In genomic region chr15:83446417-83446816, GRCh38 we compare ENCODE assay signal across 10 cellular contexts. TPM values are rescaled to one million over a fixed set of nuclear protein-coding genes. Genes with fewer than 3 reads are reported as not detected.
DNase-seq lines count a peak whose midpoint lies in the region; ATAC-seq and TF ChIP-seq lines count a peak whose summit lies in the region.
"Had no signal": no experiment of that assay in that cellular context is flagged by ENCODE, and none has a peak within 500 bp of the region (broad histone marks: within the 10 kb centered on the region; RNA-seq: fewer than 3 reads in every experiment).

No MANE protein-coding gene starts in this region.

- H3K4me2 ChIP-seq in H9 (ENCODE audit: insufficient read depth, insufficient read length, low read length) (peak overlapping the region; percentile 79), hepatocyte (peak overlapping the region; percentile 90), trophoblast cell (ENCODE audit: low read length) (peak overlapping the region; percentile 84)

- H3K4me1 Mint-ChIP-seq in H9: peaks cover 13 to 22% of the 10 kb centered on the region in 2 experiments

- peak overlapping the region; percentile 83 to 94 for H3K4me3 Mint-ChIP-seq in H9

- H2BK120ac ChIP-seq in H9 (ENCODE audit: low read depth, low read length, poor library complexity, severe bottlenecking) (no peak overlapping the region), trophoblast cell (ENCODE audit: insufficient read depth, low read length, poor library complexity) (no peak overlapping the region)

- no peak for ATAC-seq in GM18873 (IDR thresholded peaks at IDR 0.05; ENCODE audit: low FRiP score, unreplicated experiment)

- WGBS in H9 (ENCODE audit: extremely low coverage, insufficient read length, low lambda C conversion rate): no CpG with 5 or more reads among the region's 14 CpGs
- 69% methylated on average over 14 of the region's 14 CpGs for WGBS in hepatocyte (ENCODE audit: low lambda C conversion rate, missing lambda C conversion rate)
- WGBS in trophoblast cell (ENCODE audit: extremely low coverage, insufficient coverage, insufficient read length): no CpG with 5 or more reads among the region's 14 CpGs

- H2BK15ac ChIP-seq in H9 (ENCODE audit: low read depth, low read length): no peak overlapping the region

- H3T11ph ChIP-seq in H9 (ENCODE audit: low read length): no peak overlapping the region

- H3K18ac ChIP-seq in H9 (ENCODE audit: insufficient read length, low read depth, low read length): no peak overlapping the region
- H3K18ac ChIP-seq in trophoblast cell (ENCODE audit: low read length): no peak overlapping the region

- H4K8ac ChIP-seq in H9 (replicated peaks; ENCODE audit: insufficient read length, low read depth, low read length) (no peak overlapping the region), trophoblast cell (ENCODE audit: low read depth, low read length) (no peak overlapping the region)

- H3K36me3 Mint-ChIP-seq in H9 (ENCODE audit: insufficient read depth in 1 of 3, low read depth in 3 of 3): no peaks in the 10 kb centered on the region; a peak in 1 of 7 replicates

- H3K9me3 Mint-ChIP-seq in H9: peaks cover 0 to 2% of the 10 kb centered on the region in 2 experiments; a peak in 1 of 5 replicates
- H3K9me3 Mint-ChIP-seq: stimulated activated naive CD8-positive, alpha-beta T cell treated with anti-CD3 and anti-CD28 coated beads, Interleukin-15, Interleukin-2, amounts not matched to agents 100 ng/mL and 50 ng/mL, for 24 hours had no signal

- H3K36me3 ChIP-seq in SK-N-MC (ENCODE audit: insufficient read depth, low read length): no peaks in the 10 kb centered on the region
- H3K36me3 ChIP-seq in hepatocyte (replicated peaks; ENCODE audit: insufficient read depth, low read depth): no peaks in the 10 kb centered on the region
- H3K36me3 ChIP-seq in trophoblast cell (ENCODE audit: control insufficient read depth in 1 of 2, insufficient read depth in 2 of 2, low read length in 2 of 2): no peaks in the 10 kb centered on the region

- peak overlapping the region; percentile 99 for H3K4me3 ChIP-seq in SK-N-MC
- H3K4me3 ChIP-seq in hepatocyte: no peak overlapping the region
- H3K4me3 ChIP-seq in trophoblast cell (ENCODE audit: low read depth, low read length): no peak overlapping the region

- no peak overlapping the region for H3K9ac ChIP-seq in H9 (ENCODE audit: extremely low read depth, insufficient read length, low read length)
- H3K9ac ChIP-seq in SK-N-MC (ENCODE audit: insufficient read length): no peak overlapping the region
- H3K9ac ChIP-seq in trophoblast cell (ENCODE audit: low read length): no peak overlapping the region

- no peak overlapping the region for H3K27ac Mint-ChIP-seq in H9
- H3K27ac Mint-ChIP-seq: stimulated activated naive CD8-positive, alpha-beta T cell treated with anti-CD3 and anti-CD28 coated beads, Interleukin-15, Interleukin-2, amounts not matched to agents 100 ng/mL and 50 ng/mL, for 24 hours had no signal

- no peak overlapping the region for H3K56ac ChIP-seq in H9 (ENCODE audit: insufficient read length, low read depth, low read length)

- H3K14ac ChIP-seq in H9 (ENCODE audit: insufficient read depth, low read length) (no peak overlapping the region), trophoblast cell (ENCODE audit: low read length) (no peak overlapping the region)

- H3K4ac ChIP-seq in H9 (ENCODE audit: low read depth, low read length) (no peak overlapping the region), trophoblast cell (ENCODE audit: low read depth, low read length) (no peak overlapping the region)

- DNase-seq in H9 (no peak), SK-N-MC (ENCODE audit: low read depth, low spot score) (no peak), hepatocyte (ENCODE audit: low spot score) (no peak), trophoblast cell (no peak), NCI-H1436 (lab: John Stamatoyannopoulos, UW) (no peak), NAMALWA (ENCODE audit: low spot score) (no peak), NCI-H1694 treated with DMSO at 0.1 percent for 48 hours (lab: John Stamatoyannopoulos, UW) (no peak)

- no peaks in the 10 kb centered on the region for H3K79me2 ChIP-seq in H9 (ENCODE audit: insufficient read depth, low read length)
- H3K79me2 ChIP-seq in hepatocyte: no peaks in the 10 kb centered on the region
- no peaks in the 10 kb centered on the region for H3K79me2 ChIP-seq in trophoblast cell (ENCODE audit: control insufficient read depth, insufficient read depth, low read length, poor library complexity)

- H3K27me3 ChIP-seq in H9 (ENCODE audit: insufficient read depth, low read length) (no peaks in the 10 kb centered on the region; the same call in 1 of the 2 replicates), hepatocyte (peaks cover 20% of the 10 kb centered on the region), trophoblast cell (ENCODE audit: insufficient read depth, low read length) (no peaks in the 10 kb centered on the region)

- no peak overlapping the region for H3K27ac ChIP-seq in H9 (ENCODE audit: insufficient read length, low read depth, low read length)
- H3K27ac ChIP-seq in SK-N-MC: peak overlapping the region; percentile 9; the same call in 1 of the 2 replicates
- no peak overlapping the region for H3K27ac ChIP-seq in hepatocyte
- H3K27ac ChIP-seq in trophoblast cell (ENCODE audit: low read depth, low read length): no peak overlapping the region
- H3K27ac ChIP-seq: epithelial cell of prostate had no signal

- no peaks in the 10 kb centered on the region for H3K4me1 ChIP-seq in H9 (ENCODE audit: insufficient read depth, low read length)
- H3K4me1 ChIP-seq in hepatocyte (ENCODE audit: insufficient read depth): peaks cover 7% of the 10 kb centered on the region
- H3K4me1 ChIP-seq in trophoblast cell (ENCODE audit: control insufficient read depth in 1 of 2, insufficient read depth in 2 of 2, low read length in 2 of 2): peaks cover 10 to 11% of the 10 kb centered on the region in 2 experiments

- no peaks in the 10 kb centered on the region for H3K9me3 ChIP-seq in H9 (ENCODE audit: control insufficient read depth, low read depth, low read length)
- no peaks in the 10 kb centered on the region for H3K9me3 ChIP-seq in SK-N-MC (ENCODE audit: low read depth, low read length)
- H3K9me3 ChIP-seq in hepatocyte (ENCODE audit: low read depth): no peaks in the 10 kb centered on the region
- no peaks in the 10 kb centered on the region for H3K9me3 ChIP-seq in trophoblast cell (ENCODE audit: insufficient read depth, low read depth, low read length)

- peaks cover 33% of the 10 kb centered on the region for H3K27me3 Mint-ChIP-seq in H9 (ENCODE audit: low read depth)

- H2BK20ac ChIP-seq in H9 (ENCODE audit: low read depth, low read length, poor library complexity, severe bottlenecking): no peak overlapping the region

- H3K23me2 ChIP-seq in H9 (ENCODE audit: insufficient read length, low read depth, low read length, poor library complexity, severe bottlenecking): peaks cover 9% of the 10 kb centered on the region

- no peak overlapping the region for H4K12ac ChIP-seq in trophoblast cell (ENCODE audit: low read depth, low read length)

- no peak overlapping the region for H4K5ac ChIP-seq in H9 (ENCODE audit: insufficient read length, low read depth, low read length)

- H4K20me1 ChIP-seq in H9 (ENCODE audit: control insufficient read depth, insufficient read depth, insufficient read length): no peaks in the 10 kb centered on the region
- no peaks in the 10 kb centered on the region for H4K20me1 ChIP-seq in hepatocyte (ENCODE audit: insufficient read depth, poor library complexity, severe bottlenecking)

- no peak overlapping the region for H3K23ac ChIP-seq in H9 (ENCODE audit: insufficient read length, low read depth, low read length)
- H3K23ac ChIP-seq in trophoblast cell (ENCODE audit: low read length): peak overlapping the region; percentile 33

- H2AK5ac ChIP-seq in H9 (ENCODE audit: insufficient read length, low read length): no peak overlapping the region
- H2AK5ac ChIP-seq in trophoblast cell (ENCODE audit: low read length): no peak overlapping the region

- H2BK12ac ChIP-seq in H9 (ENCODE audit: insufficient read length, low read depth, low read length): no peak overlapping the region
- H2BK12ac ChIP-seq in trophoblast cell (ENCODE audit: low read length): no peak overlapping the region

- H4K91ac ChIP-seq in H9 (ENCODE audit: insufficient read length, low read depth, low read length) (no peak overlapping the region), trophoblast cell (ENCODE audit: low read depth, low read length) (no peak overlapping the region)

- no peaks in the 10 kb centered on the region for H3K79me1 ChIP-seq in H9 (ENCODE audit: insufficient read depth, low read depth, low read length, poor library complexity, severe bottlenecking)
- H3K79me1 ChIP-seq in trophoblast cell (ENCODE audit: low read length): peaks cover 2% of the 10 kb centered on the region

- H2BK5ac ChIP-seq in H9 (ENCODE audit: insufficient read length, low read length) (no peak overlapping the region), trophoblast cell (ENCODE audit: low read depth, low read length, poor library complexity) (no peak overlapping the region)

- TF ChIP-seq CTCF in H9 (conservative IDR thresholded peaks at IDR 0.05): no peak
- no peak for TF ChIP-seq CTCF in hepatocyte (IDR thresholded peaks at IDR 0.05; ENCODE audit: poor library complexity)

- H2AFZ ChIP-seq in H9 (ENCODE audit: low read length): no peak overlapping the region
- peak overlapping the region; percentile 67 for H2AFZ ChIP-seq in hepatocyte
- no peak overlapping the region for H2AFZ ChIP-seq in trophoblast cell (ENCODE audit: insufficient read depth, low read length, poor library complexity)

- no peaks in the 10 kb centered on the region for H3K9me2 ChIP-seq in hepatocyte (replicated peaks; ENCODE audit: insufficient read depth)

RNA-seq across cellular contexts. Expression of gene SH3GL3, which starts 0.7 kb away (rescaled TPM):
- total RNA-seq in H9 (2021) (11.0 and 11.2 TPM in 2 replicates), hepatocyte (8.7 and 13.9 TPM in 2 replicates)
- 11.1 and 16.6 TPM in 2 replicates for polyA plus RNA-seq in hepatocyte
- polyA plus RNA-seq in trophoblast cell (2013): 3.0 and 3.2 TPM in 2 replicates
